In genomic region chr2:43326116-43326825, GRCh38 we compare ENCODE assay signal across 16 cellular contexts.
DNase-seq lines count a peak whose midpoint lies in the region; ATAC-seq, FAIRE-seq and TF ChIP-seq lines count a peak whose summit lies in the region.
"Had no signal": no experiment of that assay in that cellular context is flagged by ENCODE, and none has a peak within 500 bp of the region (broad histone marks: within the 10 kb centered on the region; RNA-seq: fewer than 3 reads in every experiment).

No MANE protein-coding gene starts in this region.

- peaks cover 44% of the 10 kb centered on the region for H3K4me1 ChIP-seq in KMS-11 (ENCODE audit: low read depth, poor library complexity, severe bottlenecking)
- peaks cover 13% of the 10 kb centered on the region for H3K4me1 ChIP-seq in PC-3 (ENCODE audit: insufficient read depth, low read length)
- peaks cover 37% of the 10 kb centered on the region for H3K4me1 ChIP-seq in stomach smooth muscle (ENCODE audit: control insufficient read depth, insufficient read depth, low read length)

- no peaks in the 10 kb centered on the region for H3F3A ChIP-seq in PC-3 (ENCODE audit: low read length, unreplicated experiment)

- peak overlapping the region; percentile 10; the same call in 1 of the 2 replicates for H3K4me2 ChIP-seq in KMS-11
- H3K4me2 ChIP-seq in PC-3 (ENCODE audit: low read length): no peak overlapping the region

- H4K20me1 ChIP-seq in KMS-11 (ENCODE audit: insufficient read depth) (no peaks in the 10 kb centered on the region), PC-3 (ENCODE audit: low read length) (no peaks in the 10 kb centered on the region)

- H3K27ac ChIP-seq in KMS-11: no peak overlapping the region
- H3K27ac ChIP-seq in PC-3 (ENCODE audit: low read length): no peak overlapping the region
- no peak overlapping the region for H3K27ac ChIP-seq in epithelial cell of prostate
- H3K27ac ChIP-seq in stomach smooth muscle (ENCODE audit: low read length): peak overlapping the region; percentile 71

- BruUV-seq in PC-3 (replicated peaks; lab: Mats Ljungman, UMichigan): no TSS peak

- CTCF ChIA-PET in PC-3 (lab: Charles Lee): no interaction called here

- TF ChIP-seq CTCF in KMS-11 (conservative IDR thresholded peaks at IDR 0.05; ENCODE audit: low read depth, low read length) (no peak), PC-3 (conservative IDR thresholded peaks at IDR 0.05; ENCODE audit: low read depth, low read length) (no peak)

- POLR2A ChIA-PET in PC-3 (lab: Charles Lee; ENCODE audit: unreplicated experiment): interaction anchor here (0.5 to 0.6 kb wide), 2 partner anchors 10 to 371 kb away, joined by 3 to 5 read pairs; no protein-coding TSS in a partner anchor

- no peak overlapping the region for H2AFZ ChIP-seq in KMS-11 (ENCODE audit: low read depth)
- no peak overlapping the region for H2AFZ ChIP-seq in PC-3 (ENCODE audit: low read length)

- H3K36me3 ChIP-seq in KMS-11 (ENCODE audit: insufficient read depth) (no peaks in the 10 kb centered on the region), PC-3 (ENCODE audit: low read depth, low read length) (no peaks in the 10 kb centered on the region), stomach smooth muscle (ENCODE audit: control insufficient read depth in 2 of 2, insufficient read depth in 2 of 2, low read length in 2 of 2) (no peaks in the 10 kb centered on the region)
- H3K36me3 ChIP-seq: ovary had no signal

- ATAC-seq in PC-3 (peak; percentile 95), GM21390 (IDR thresholded peaks at IDR 0.05; ENCODE audit: unreplicated experiment) (no peak)
- ATAC-seq: activated CD4-positive, alpha-beta T cell treated with anti-CD3 and anti-CD28 coated beads for 36 hours; body of pancreas had no signal

- H3K9me3 ChIP-seq in PC-3 (ENCODE audit: low read length) (no peaks in the 10 kb centered on the region), stomach smooth muscle (ENCODE audit: control insufficient read depth in 2 of 2, low read length in 2 of 2) (no peaks in the 10 kb centered on the region)
- H3K9me3 ChIP-seq: body of pancreas, ovary had no signal

- no peaks in the 10 kb centered on the region for H3K9me2 ChIP-seq in PC-3 (replicated peaks; ENCODE audit: low read length)

- H3K9ac ChIP-seq in KMS-11: no peak overlapping the region
- H3K9ac ChIP-seq in PC-3 (ENCODE audit: low read length): no peak overlapping the region
- H3K9ac ChIP-seq in stomach smooth muscle (ENCODE audit: low read length in 2 of 2): no peak overlapping the region

- peak; percentile 73 for DNase-seq in PC-3
- DNase-seq in epithelial cell of prostate (ENCODE audit: low read depth, low spot score): peak; percentile 20
- DNase-seq in NCI-H69 (lab: John Stamatoyannopoulos, UW): no peak
- no peak for DNase-seq in urothelium cell line (ENCODE audit: low spot score)
- DNase-seq: activated CD4-positive, alpha-beta T cell treated with anti-CD3 and anti-CD28 coated beads for 36 hours; activated CD8-positive, alpha-beta memory T cell treated with anti-CD3 and anti-CD28 coated beads, Interleukin-2, amount 50 U/mL, for 48 hours; activated naive CD4-positive, alpha-beta T cell treated with anti-CD3 and anti-CD28 coated beads for 36 hours; body of pancreas; hippocampal formation; midbrain; NCI-H1930; stimulated activated naive CD4-positive, alpha-beta T cell treated with Interleukin-2 at 50 U/mL for 16 hours had no signal

- no peak for FAIRE-seq in urothelium cell line (lab: Jason Lieb, UNC)

- intact Hi-C loops in PC-3 (cut with micrococcal nuclease): no loop called here

- H3K4me3 ChIP-seq in KMS-11 (IDR thresholded peaks at IDR 0.05; ENCODE audit: insufficient read depth, low read depth, low read length): no peak overlapping the region
- no peak overlapping the region for H3K4me3 ChIP-seq in PC-3 (ENCODE audit: low read length)
- H3K4me3 ChIP-seq in stomach smooth muscle (ENCODE audit: low read length in 2 of 2): no peak overlapping the region
- H3K4me3 ChIP-seq: body of pancreas, ovary had no signal

- H3K27me3 ChIP-seq in KMS-11 (ENCODE audit: insufficient read depth, low read depth) (no peaks in the 10 kb centered on the region), PC-3 (ENCODE audit: low read length) (no peaks in the 10 kb centered on the region), stomach smooth muscle (ENCODE audit: control insufficient read depth in 1 of 2, insufficient read depth in 2 of 2, low read length in 2 of 2) (no peaks in the 10 kb centered on the region)
- H3K27me3 ChIP-seq: body of pancreas, ovary had no signal

- no peaks in the 10 kb centered on the region for H3K79me2 ChIP-seq in KMS-11 (ENCODE audit: insufficient read depth, low read depth)
- H3K79me2 ChIP-seq in PC-3 (ENCODE audit: low read length): no peaks in the 10 kb centered on the region

Comparison
In these comparisons a context has a peak if more than half of its experiments do, and no peak if none do; other contexts are left out.
1. DNase-seq: peak in PC-3 (single experiment) and epithelial cell of prostate (single experiment); none in NCI-H69 (single experiment) and urothelium cell line (single experiment).